10 cellular contexts compared by ENCODE assay signal in genomic region chr6:37007340-37008043, GRCh38. TPM values are rescaled to one million over a fixed set of nuclear protein-coding genes. Genes with fewer than 3 reads are reported as not detected.
DNase-seq lines count a peak whose midpoint lies in the region; ATAC-seq and TF ChIP-seq lines count a peak whose summit lies in the region.
"Had no signal": no experiment of that assay in that cellular context is flagged by ENCODE, and none has a peak within 500 bp of the region (broad histone marks: within the 10 kb centered on the region; RNA-seq: fewer than 3 reads in every experiment).

No MANE protein-coding gene starts in this region.

- H3K79me1 ChIP-seq in neuronal stem cell (ENCODE audit: low read depth, low read length), result no peaks in the 10 kb centered on the region

- no peak overlapping the region for H2AK5ac ChIP-seq in neuronal stem cell (ENCODE audit: low read depth, low read length)

- no CpG with 5 or more reads among the region's 12 CpGs for WGBS in neuronal stem cell (ENCODE audit: extremely low coverage in 2 of 2, insufficient read length in 2 of 2, insufficient replicate concordance in 1 of 2), 2 donors

- no peak overlapping the region for H4K8ac ChIP-seq in neuronal stem cell (ENCODE audit: low read depth, low read length)

- no peak overlapping the region for H3K4me2 ChIP-seq in neuronal stem cell (ENCODE audit: insufficient read depth, low read length, poor library complexity, severe bottlenecking)

- no peak overlapping the region for H3K9ac ChIP-seq in neuronal stem cell (ENCODE audit: low read depth, low read length, poor library complexity)

- H3K36me3 Mint-ChIP-seq in central memory CD8-positive, alpha-beta T cell (ENCODE audit: insufficient read depth), result peaks cover 5% of the 10 kb centered on the region
- no peaks in the 10 kb centered on the region for H3K36me3 Mint-ChIP-seq in CD8-positive, alpha-beta T cell

- intact Hi-C loops in CD8-positive, alpha-beta T cell (cut with DNase I, micrococcal nuclease), result no loop called here

- no peaks in the 10 kb centered on the region for H3K9me3 ChIP-seq in neuronal stem cell (replicated peaks in 1 of 2; ENCODE audit: control insufficient read depth in 2 of 2, insufficient read depth in 1 of 2, low read depth in 1 of 2, low read length in 2 of 2)
- H3K9me3 ChIP-seq in CD8-positive, alpha-beta T cell (ENCODE audit: low read length), result no peaks in the 10 kb centered on the region

- no peaks in the 10 kb centered on the region for H3K9me3 Mint-ChIP-seq in central memory CD8-positive, alpha-beta T cell
- H3K9me3 Mint-ChIP-seq in CD8-positive, alpha-beta T cell, result no peaks in the 10 kb centered on the region

- POLR2A ChIA-PET in CD8-positive, alpha-beta T cell (lab: Charles Lee), result interaction anchor here (1.2 kb wide), 1 partner anchor 122 kb away, joined by 5 read pairs; the partner anchor contains the start of gene C6orf89

- H3K23ac ChIP-seq in neuronal stem cell (ENCODE audit: low read depth, low read length, poor library complexity), result no peak overlapping the region

- DNase-seq in GM13976 (ENCODE audit: low spot score) (peak; percentile 56), neuronal stem cell (ENCODE audit: low spot score) (no peak), DMS153 treated with DMSO at 0.1 percent for 48 hours (lab: John Stamatoyannopoulos, UW; ENCODE audit: unreplicated experiment) (no peak), NCI-H2196 (lab: John Stamatoyannopoulos, UW; ENCODE audit: unreplicated experiment) (no peak)
- DNase-seq in central memory CD8-positive, alpha-beta T cell (ENCODE audit: low spot score in 2 of 2), result no peak
- DNase-seq in CD8-positive, alpha-beta T cell, result no peak

- no peak overlapping the region for H3K18ac ChIP-seq in neuronal stem cell (ENCODE audit: low read length)

- H3K27me3 Mint-ChIP-seq in central memory CD8-positive, alpha-beta T cell, result no peaks in the 10 kb centered on the region
- H3K27me3 Mint-ChIP-seq in CD8-positive, alpha-beta T cell (ENCODE audit: low read depth), result no peaks in the 10 kb centered on the region

- H4K91ac ChIP-seq in neuronal stem cell (ENCODE audit: low read depth, low read length, poor library complexity), result no peak overlapping the region

- in situ Hi-C loops in GM13976 (cut with MboI; ENCODE audit: low sequenced_read_pairs, unreplicated experiment), result loop anchor here (10.0 kb wide), 2 partner anchors 123 to 233 kb away; partner anchors contain the start of gene C6orf89

- no peak overlapping the region for H2BK12ac ChIP-seq in neuronal stem cell (ENCODE audit: low read length)

- H3K4me1 Mint-ChIP-seq in central memory CD8-positive, alpha-beta T cell, result peaks cover 16% of the 10 kb centered on the region
- H3K4me1 Mint-ChIP-seq in CD8-positive, alpha-beta T cell (ENCODE audit: low read depth), result peaks cover 15% of the 10 kb centered on the region

- H3K36me3 ChIP-seq in neuronal stem cell (replicated peaks in 1 of 2; ENCODE audit: control insufficient read depth in 2 of 2, insufficient read depth in 2 of 2, low read length in 2 of 2), result no peaks in the 10 kb centered on the region
- no peaks in the 10 kb centered on the region for H3K36me3 ChIP-seq in CD8-positive, alpha-beta T cell (ENCODE audit: insufficient read depth, low read length)

- ATAC-seq in HG03175 (IDR thresholded peaks at IDR 0.05; ENCODE audit: unreplicated experiment), result peak; percentile 32
- ATAC-seq in central memory CD8-positive, alpha-beta T cell (replicated peaks; ENCODE audit: extremely low read depth, poor library complexity, severe bottlenecking), result no peak
- no peak for ATAC-seq in CD8-positive, alpha-beta T cell
- ATAC-seq in HG03342 (IDR thresholded peaks at IDR 0.05; ENCODE audit: unreplicated experiment), result no peak

- no peak overlapping the region for H2AFZ ChIP-seq in neuronal stem cell (ENCODE audit: low read length)

- H2BK120ac ChIP-seq in neuronal stem cell (ENCODE audit: low read depth, low read length), result no peak overlapping the region

- H3K4ac ChIP-seq in neuronal stem cell (ENCODE audit: low read length), result no peak overlapping the region

- no peak overlapping the region for H3K27ac Mint-ChIP-seq in central memory CD8-positive, alpha-beta T cell (ENCODE audit: low read depth)
- no peak overlapping the region for H3K27ac Mint-ChIP-seq in CD8-positive, alpha-beta T cell

- peak overlapping the region; percentile 20 for H3K4me3 Mint-ChIP-seq in central memory CD8-positive, alpha-beta T cell
- H3K4me3 Mint-ChIP-seq in CD8-positive, alpha-beta T cell, result no peak overlapping the region

- H2BK5ac ChIP-seq in neuronal stem cell (ENCODE audit: low read length), result peak overlapping the region; percentile 56

- H3K4me1 ChIP-seq in neuronal stem cell (ENCODE audit: control insufficient read depth in 2 of 2, insufficient read depth in 1 of 2, low read depth in 1 of 2, low read length in 2 of 2), result peaks cover 0 to 1% of the 10 kb centered on the region in 2 donors
- H3K4me1 ChIP-seq in CD8-positive, alpha-beta T cell (ENCODE audit: insufficient read depth, low read length), result peaks cover 13% of the 10 kb centered on the region

- H3K27ac ChIP-seq in neuronal stem cell (replicated peaks; ENCODE audit: low read length), result no peak overlapping the region
- H3K27ac ChIP-seq in CD8-positive, alpha-beta T cell (ENCODE audit: low read depth, low read length), result no peak overlapping the region

- no peak overlapping the region for H3K14ac ChIP-seq in neuronal stem cell (ENCODE audit: low read length)

- no peak overlapping the region for H3K4me3 ChIP-seq in neuronal stem cell (ENCODE audit: low read length in 2 of 2)
- no peak overlapping the region for H3K4me3 ChIP-seq in CD8-positive, alpha-beta T cell (ENCODE audit: low read depth, low read length)

- no peak overlapping the region for H2BK15ac ChIP-seq in neuronal stem cell (ENCODE audit: low read length)

- CTCF ChIA-PET in CD8-positive, alpha-beta T cell (lab: Charles Lee), result interaction anchor here (0.8 to 3.9 kb wide), 4 partner anchors 8 to 201 kb away, joined by 4 to 26 read pairs (median 4); partner anchors contain the start of gene C6orf89

- no peak for TF ChIP-seq CTCF in GM13976 (IDR thresholded peaks at IDR 0.05; ENCODE audit: borderline replicate concordance, control extremely low read depth, extremely low read depth, insufficient read depth, missing control alignments)
- TF ChIP-seq CTCF in CD8-positive, alpha-beta T cell (IDR thresholded peaks at IDR 0.05), result no peak

- peaks cover 0 to 55% (median 0%) of the 10 kb centered on the region in 3 experiments for H3K27me3 ChIP-seq in neuronal stem cell (ENCODE audit: control insufficient read depth in 3 of 3, insufficient read depth in 3 of 3, low read depth in 1 of 3, low read length in 3 of 3)
- no peaks in the 10 kb centered on the region for H3K27me3 ChIP-seq in CD8-positive, alpha-beta T cell (ENCODE audit: insufficient read depth, low read length)

RNA-seq across cellular contexts. Expression of gene FGD2, which starts 2.0 kb away (rescaled TPM):
- 0.04 TPM for polyA plus RNA-seq in neuronal stem cell (2013, experiment 1 of 2)
- polyA plus RNA-seq in neuronal stem cell (2013, experiment 2 of 2), result 0.03 TPM
- total RNA-seq in CD8-positive, alpha-beta T cell, result under 1 TPM; 0.68 to 0.83 TPM
- total RNA-seq: fibroblast of lung, RPMI7951 had no signal
- polyA plus RNA-seq: fibroblast of lung had no signal

RNA-seq across cellular contexts. Expression of gene MTCH1, which starts 21.5 kb away (rescaled TPM):
- polyA plus RNA-seq in neuronal stem cell (2013, experiment 1 of 2), result 125 TPM
- polyA plus RNA-seq in neuronal stem cell (2013, experiment 2 of 2), result 118 TPM
- 100 to 1,000 TPM; 267 to 269 TPM for total RNA-seq in CD8-positive, alpha-beta T cell

RNA-seq across cellular contexts. Expression of gene PI16, which starts 53.0 kb away (rescaled TPM):
- polyA plus RNA-seq in neuronal stem cell (2013, experiment 1 of 2), result 0.10 TPM
- polyA plus RNA-seq in neuronal stem cell (2013, experiment 2 of 2), result 0.12 TPM
- under 1 TPM; 0.24 to 0.42 TPM for total RNA-seq in CD8-positive, alpha-beta T cell
- total RNA-seq: fibroblast of lung, RPMI7951 had no signal
